In the genomic region with DNA sequence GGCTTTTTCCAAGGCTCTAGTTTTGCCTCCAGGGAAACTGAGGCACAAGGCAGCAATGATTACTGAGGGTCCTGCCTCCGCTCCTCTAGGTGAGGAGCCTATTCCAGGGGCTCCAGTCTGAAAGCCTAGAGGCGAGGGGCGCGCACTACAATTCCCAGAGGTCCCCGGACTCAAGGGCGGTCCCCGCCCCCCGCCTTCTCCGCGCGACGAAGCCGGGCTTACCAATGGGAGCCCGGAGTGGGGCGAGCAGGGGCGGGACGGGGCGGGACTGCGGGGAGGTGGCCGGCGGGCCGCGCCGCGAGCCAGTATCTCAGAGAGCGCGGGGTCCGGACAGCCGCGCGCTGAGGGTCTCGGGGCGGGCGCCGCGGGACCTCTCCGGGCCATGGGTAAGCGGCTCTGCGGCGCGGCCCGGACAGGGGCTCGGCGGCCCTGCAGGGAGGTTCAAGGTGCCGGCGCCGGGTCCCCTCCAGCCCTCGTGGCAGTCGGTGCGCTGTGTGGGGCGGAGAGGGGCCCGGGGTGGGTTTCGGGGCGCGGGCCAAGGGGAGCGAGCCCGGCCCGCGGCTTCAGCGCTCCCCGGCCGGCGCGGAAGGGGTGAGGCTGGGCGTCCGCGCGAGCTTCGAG, we compare ENCODE assay signal across 8 cellular contexts.
DNase-seq lines count a peak whose midpoint lies in the region; ATAC-seq lines count a peak whose summit lies in the region.

A gene with protein sequence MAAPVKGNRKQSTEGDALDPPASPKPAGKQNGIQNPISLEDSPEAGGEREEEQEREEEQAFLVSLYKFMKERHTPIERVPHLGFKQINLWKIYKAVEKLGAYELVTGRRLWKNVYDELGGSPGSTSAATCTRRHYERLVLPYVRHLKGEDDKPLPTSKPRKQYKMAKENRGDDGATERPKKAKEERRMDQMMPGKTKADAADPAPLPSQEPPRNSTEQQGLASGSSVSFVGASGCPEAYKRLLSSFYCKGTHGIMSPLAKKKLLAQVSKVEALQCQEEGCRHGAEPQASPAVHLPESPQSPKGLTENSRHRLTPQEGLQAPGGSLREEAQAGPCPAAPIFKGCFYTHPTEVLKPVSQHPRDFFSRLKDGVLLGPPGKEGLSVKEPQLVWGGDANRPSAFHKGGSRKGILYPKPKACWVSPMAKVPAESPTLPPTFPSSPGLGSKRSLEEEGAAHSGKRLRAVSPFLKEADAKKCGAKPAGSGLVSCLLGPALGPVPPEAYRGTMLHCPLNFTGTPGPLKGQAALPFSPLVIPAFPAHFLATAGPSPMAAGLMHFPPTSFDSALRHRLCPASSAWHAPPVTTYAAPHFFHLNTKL (plus strand): TSS at position 308 of the 621 bp plus-strand sequence. CDS start 75 bp downstream, at position 383.

- peaks cover 38% of the 10 kb centered on the region for H3K4me1 Mint-ChIP-seq in memory B cell

- no peaks in the 10 kb centered on the region for H3K9me3 Mint-ChIP-seq in memory B cell

- peak; percentile 48 for ATAC-seq in GM19455 (IDR thresholded peaks at IDR 0.05; ENCODE audit: unreplicated experiment)
- ATAC-seq in memory B cell (ENCODE audit: low read depth): peak; percentile 63

- no peaks in the 10 kb centered on the region for H3K36me3 Mint-ChIP-seq in memory B cell

- H3K27me3 Mint-ChIP-seq in memory B cell: no peaks in the 10 kb centered on the region

- H3K27ac Mint-ChIP-seq in memory B cell: peak within 1 kb of the TSS; percentile 97

- peak; percentile 65 for DNase-seq in CMK (ENCODE audit: low read depth)
- peak; percentile 92 for DNase-seq in HPDE6-E6E7 (ENCODE audit: extremely low spot score)
- peak; percentile 79 for DNase-seq in NK-92 treated with Interleukin-12 subunit alpha and Interleukin-12 subunit beta, amount 100 ng/mL, for 24 hours (lab: John Stamatoyannopoulos, UW)
- DNase-seq in activated CD8-positive, alpha-beta memory T cell treated with anti-CD3 and anti-CD28 coated beads for 1 hour (ENCODE audit: extremely low read depth in 1 of 2, low read depth in 1 of 2): peak; percentile 83 to 90
- peak; percentile 89 for DNase-seq in effector CD8-positive, alpha-beta T cell (lab: John Stamatoyannopoulos, UW)
- peak; percentile 78 to 82 for DNase-seq in memory B cell (ENCODE audit: low spot score in 2 of 2)
- peak; percentile 85 for DNase-seq in stimulated activated CD8-positive, alpha-beta memory T cell treated with anti-CD3 and anti-CD28 coated beads, Interleukin-12 subunit alpha, Interleukin-12 subunit beta, amount 100 ng/mL, for 1 hour (ENCODE audit: low read depth)

- peak within 1 kb of the TSS; percentile 97 for H3K4me3 Mint-ChIP-seq in memory B cell

Comparison
In these comparisons a context has a peak if more than half of its experiments do, and no peak if none do; other contexts are left out.
1. Peak in every context shown above with its lines: DNase-seq and ATAC-seq.